Comparison of ENCODE assay signal across 2 cellular contexts in genomic region chr5:179610903-179611265, GRCh38.
TF ChIP-seq lines count a peak whose summit lies in the region.

No MANE protein-coding gene starts in this region.

TF ChIP-seq in IMR-90, 13 proteins besides CTCF, POLR2A, EP300 and RAD21:
- TF ChIP-seq RCOR1 (IDR thresholded peaks at IDR 0.05; ENCODE audit: insufficient replicate concordance, low read length) (no peak), CHD1 (IDR thresholded peaks at IDR 0.05; ENCODE audit: low read depth, low read length) (no peak), CEBPB (IDR thresholded peaks at IDR 0.05; ENCODE audit: low read depth, low read length) (no peak), BHLHE40 (IDR thresholded peaks at IDR 0.05; ENCODE audit: low read depth, low read length) (no peak), USF2 (IDR thresholded peaks at IDR 0.05; ENCODE audit: low read depth, low read length) (no peak), RFX5 (IDR thresholded peaks at IDR 0.05; ENCODE audit: low read depth, low read length) (no peak), MAFK (IDR thresholded peaks at IDR 0.05; ENCODE audit: low read depth, low read length) (no peak), FOS (IDR thresholded peaks at IDR 0.05; ENCODE audit: low read depth, low read length) (no peak), MAZ (IDR thresholded peaks at IDR 0.05; ENCODE audit: borderline replicate concordance, low read depth, low read length) (no peak)

TF ChIP-seq in neural cell, 6 proteins besides CTCF, POLR2A, EP300 and RAD21:
- no peak for TF ChIP-seq REST (IDR thresholded peaks at IDR 0.05; ENCODE audit: borderline replicate concordance)
- TF ChIP-seq POLR2AphosphoS5 (IDR thresholded peaks at IDR 0.05), result peak; percentile 28
